In genomic region chr19:31348416-31349159, GRCh38 we compare ENCODE assay signal across 8 cellular contexts. TPM values are rescaled to one million over a fixed set of nuclear protein-coding genes. Genes with fewer than 3 reads are reported as not detected.
DNase-seq lines count a peak whose midpoint lies in the region; ATAC-seq, FAIRE-seq and TF ChIP-seq lines count a peak whose summit lies in the region.

No MANE protein-coding gene starts in this region.

- peak overlapping the region; percentile 44 for H3K4me3 ChIP-seq in LNCaP clone FGC (ENCODE audit: low read depth, low read length)
- peak overlapping the region; percentile 7 for H3K4me3 ChIP-seq in mucosa of descending colon

- peaks cover 20% of the 10 kb centered on the region for H3K4me1 ChIP-seq in mucosa of descending colon (ENCODE audit: low read depth)

- no peaks in the 10 kb centered on the region for H3K36me3 ChIP-seq in mucosa of descending colon (ENCODE audit: low read depth)

- intact Hi-C loops in mucosa of descending colon (cut with DNase I, micrococcal nuclease) = no loop called here

- peak; percentile 18 for DNase-seq in AG20443 (ENCODE audit: low spot score)
- no peak for DNase-seq in LNCaP clone FGC (ENCODE audit: low read depth)
- DNase-seq in ecto neural progenitor cell (ENCODE audit: low spot score) = peak; percentile 54
- peak in 1 of 3 donors; percentile 43 for DNase-seq in mucosa of descending colon
- DNase-seq in D721Med (ENCODE audit: insufficient read length, low spot score) = no peak

- no peak for FAIRE-seq in D721Med (lab: Jason Lieb, UNC)

- H3K9me3 ChIP-seq in mucosa of descending colon = no peaks in the 10 kb centered on the region

- ATAC-seq in mucosa of descending colon (peak; percentile 16), HG03039 (IDR thresholded peaks at IDR 0.05; ENCODE audit: unreplicated experiment) (no peak), HG02759 (IDR thresholded peaks at IDR 0.05; ENCODE audit: unreplicated experiment) (no peak), HG03108 (IDR thresholded peaks at IDR 0.05; ENCODE audit: unreplicated experiment) (no peak)

- no peak for TF ChIP-seq CTCF in LNCaP clone FGC (IDR thresholded peaks at IDR 0.05; ENCODE audit: control insufficient read depth, extremely low read depth, insufficient read depth)
- TF ChIP-seq CTCF in mucosa of descending colon (IDR thresholded peaks at IDR 0.05) = no peak
- TF ChIP-seq CTCF in D721Med (IDR thresholded peaks at IDR 0.05; ENCODE audit: insufficient read depth, missing control alignments) = no peak

RNA-seq across cellular contexts. Expression of gene TSHZ3, which starts 0.6 kb away (rescaled TPM):
- 10 to 100 TPM in 1 of 3 donors, 1 to 10 TPM in 2; 1.6 to 32.1 (median 5.2) TPM for total RNA-seq in mucosa of descending colon

Comparison
In these comparisons a context has a peak if more than half of its experiments do, and no peak if none do; other contexts are left out.
1. DNase-seq: peak in AG20443 (single experiment) and ecto neural progenitor cell (single experiment); none in LNCaP clone FGC (single experiment) and D721Med (single experiment).